ENCODE assay signal across 37 cellular contexts in the genomic region with DNA sequence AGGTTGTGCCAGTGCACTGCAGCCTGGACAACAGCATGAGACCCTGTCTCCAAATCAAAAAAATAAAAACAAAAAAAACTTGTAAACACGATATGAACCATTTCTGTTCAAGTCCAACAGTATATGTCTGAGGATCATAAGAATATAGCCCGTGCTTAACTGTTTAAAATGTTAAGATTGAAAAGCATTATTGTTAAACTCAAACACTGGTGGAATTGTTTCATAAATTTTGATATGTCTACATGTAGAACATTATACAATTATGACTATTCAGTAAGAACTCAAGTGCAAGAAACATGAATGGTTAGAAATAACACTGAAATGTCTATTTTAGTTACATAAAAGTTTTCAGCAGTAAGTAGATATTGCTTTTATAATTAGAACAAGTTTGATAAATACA.
"Had no signal": no experiment of that assay in that cellular context is flagged by ENCODE, and none has a peak within 500 bp of the region (broad histone marks: within the 10 kb centered on the region; RNA-seq: fewer than 3 reads in every experiment).

No MANE protein-coding gene starts in this region.

- H3K4me3 Mint-ChIP-seq: activated B cell treated with CpG ODN at 0.5 μM for 24 hours; activated CD4-positive, alpha-beta memory T cell treated with anti-CD3 and anti-CD28 coated beads for 36 hours; activated CD4-positive, alpha-beta T cell treated with anti-CD3 and anti-CD28 coated beads, Interleukin-2, amount 10 ng/mL, durations not matched to agents 24 days and 14 days; activated CD8-positive, alpha-beta T cell treated with anti-CD3 and anti-CD28 coated beads for 36 hours; activated naive CD4-positive, alpha-beta T cell treated with anti-CD3 and anti-CD28 coated beads, Interleukin-2, amount 10 ng/mL, durations not matched to agents 7 days and 5 days; activated naive CD4-positive, alpha-beta T cell treated with anti-CD3 and anti-CD28 coated beads, Interleukin-2, amount 50 U/mL, for 24 hours; activated naive CD8-positive, alpha-beta T cell; activated naive CD8-positive, alpha-beta T cell treated with anti-CD3 and anti-CD28 coated beads, Interleukin-2, amount 10 ng/mL, durations not matched to agents 7 days and 5 days; activated naive CD8-positive, alpha-beta T cell treated with anti-CD3 and anti-CD28 coated beads, Interleukin-2, amount 50 U/mL, for 24 hours; activated T-cell treated with anti-CD3 and anti-CD28 coated beads, Interleukin-2, amount 50 U/mL, for 4 hours; activated T-cell treated with anti-CD3 and anti-CD28 coated beads, Interleukin-2, amount 50 U/mL, for 72 hours; activated T-helper 1 cell treated with anti-CD3 and anti-CD28 coated beads, Interleukin-12 subunit alpha, Interleukin-12 subunit beta, Interleukin-2, Interleukin-4 antibody, amounts not matched to agents 30 ng/mL and 10 ng/mL and 1 ng/mL, durations not matched to agents 14 hours and 24 hours and 36 hours; brain; central memory CD8-positive, alpha-beta T cell; T-helper 1 cell treated with Interleukin-12 subunit alpha and Interleukin-12 subunit beta and Interleukin-4 antibody, amounts not matched to agents 30 μg/mL and 1 μg/mL, for 36 hours; T-helper 2 cell treated with Interferon-gamma antibody and Interleukin-4, amounts not matched to agents 5 μg/mL and 100 μg/mL, for 36 hours had no signal

- H3K4me3 ChIP-seq: ascending aorta, cardiac muscle cell had no signal

- H3K27ac Mint-ChIP-seq: activated B cell treated with CpG ODN at 0.5 μM for 24 hours; activated CD4-positive, alpha-beta memory T cell treated with anti-CD3 and anti-CD28 coated beads for 36 hours; activated CD4-positive, alpha-beta T cell treated with anti-CD3 and anti-CD28 coated beads, Interleukin-2, amount 10 ng/mL, durations not matched to agents 24 days and 14 days; activated CD8-positive, alpha-beta T cell treated with anti-CD3 and anti-CD28 coated beads for 36 hours; activated naive CD4-positive, alpha-beta T cell treated with anti-CD3 and anti-CD28 coated beads, Interleukin-2, amount 10 ng/mL, durations not matched to agents 7 days and 5 days; activated naive CD4-positive, alpha-beta T cell treated with anti-CD3 and anti-CD28 coated beads, Interleukin-2, amount 50 U/mL, for 24 hours; activated naive CD8-positive, alpha-beta T cell; activated naive CD8-positive, alpha-beta T cell treated with anti-CD3 and anti-CD28 coated beads, Interleukin-2, amount 10 ng/mL, durations not matched to agents 7 days and 5 days; activated naive CD8-positive, alpha-beta T cell treated with anti-CD3 and anti-CD28 coated beads, Interleukin-2, amount 50 U/mL, for 24 hours; activated T-cell treated with anti-CD3 and anti-CD28 coated beads, Interleukin-2, amount 50 U/mL, for 72 hours; activated T-helper 1 cell treated with anti-CD3 and anti-CD28 coated beads, Interleukin-12 subunit alpha, Interleukin-12 subunit beta, Interleukin-2, Interleukin-4 antibody, amounts not matched to agents 30 ng/mL and 10 ng/mL and 1 ng/mL, durations not matched to agents 14 hours and 24 hours and 36 hours; activated T-helper 2 cell treated with anti-CD3 and anti-CD28 coated beads, Interferon-gamma antibody, Interleukin-2, Interleukin-4, amounts not matched to agents 10 μg/mL and 5 μg/mL and 100 μg/mL, durations not matched to agents 14 hours and 24 hours and 36 hours; brain; T-helper 1 cell treated with Interleukin-12 subunit alpha and Interleukin-12 subunit beta and Interleukin-4 antibody, amounts not matched to agents 30 μg/mL and 1 μg/mL, for 36 hours; T-helper 2 cell treated with Interferon-gamma antibody and Interleukin-4, amounts not matched to agents 5 μg/mL and 100 μg/mL, for 36 hours had no signal

- H3K4me1 Mint-ChIP-seq: activated naive CD4-positive, alpha-beta T cell treated with anti-CD3 and anti-CD28 coated beads, Interleukin-2, amount 10 ng/mL, durations not matched to agents 7 days and 5 days; brain had no signal

- H3K9me3 Mint-ChIP-seq: activated naive CD4-positive, alpha-beta T cell treated with anti-CD3 and anti-CD28 coated beads, Interleukin-2, amount 10 ng/mL, durations not matched to agents 7 days and 5 days; activated naive CD4-positive, alpha-beta T cell treated with anti-CD3 and anti-CD28 coated beads, Interleukin-2, amount 50 U/mL, for 24 hours; central memory CD8-positive, alpha-beta T cell had no signal

- H3K4me1 ChIP-seq: ascending aorta had no signal

- FAIRE-seq: bronchial epithelial cell had no signal

- H3K27me3 Mint-ChIP-seq: activated B cell treated with CpG ODN at 0.5 μM for 24 hours; activated CD4-positive, alpha-beta memory T cell treated with anti-CD3 and anti-CD28 coated beads for 36 hours; activated CD4-positive, alpha-beta T cell treated with anti-CD3 and anti-CD28 coated beads, Interleukin-2, amount 10 ng/mL, durations not matched to agents 24 days and 14 days; activated CD8-positive, alpha-beta T cell treated with anti-CD3 and anti-CD28 coated beads for 36 hours; activated naive CD4-positive, alpha-beta T cell treated with anti-CD3 and anti-CD28 coated beads, Interleukin-2, amount 10 ng/mL, durations not matched to agents 7 days and 5 days; activated naive CD4-positive, alpha-beta T cell treated with anti-CD3 and anti-CD28 coated beads, Interleukin-2, amount 50 U/mL, for 24 hours; activated naive CD8-positive, alpha-beta T cell; activated naive CD8-positive, alpha-beta T cell treated with anti-CD3 and anti-CD28 coated beads, Interleukin-2, amount 10 ng/mL, durations not matched to agents 7 days and 5 days; activated naive CD8-positive, alpha-beta T cell treated with anti-CD3 and anti-CD28 coated beads, Interleukin-2, amount 50 U/mL, for 24 hours; central memory CD8-positive, alpha-beta T cell had no signal

- DNase-seq: activated B cell treated with CpG ODN at 0.5 μM for 24 hours; activated CD4-positive, alpha-beta memory T cell treated with anti-CD3 and anti-CD28 coated beads for 36 hours; activated CD4-positive, alpha-beta T cell treated with anti-CD3 and anti-CD28 coated beads for 4 hours; activated CD4-positive, alpha-beta T cell treated with anti-CD3 and anti-CD28 coated beads, Interleukin-2, amount 10 ng/mL, durations not matched to agents 24 days and 14 days; activated CD4-positive, alpha-beta T cell treated with anti-CD3 and anti-CD28 coated beads, Interleukin-2, amount 50 U/mL, for 1 hour; activated CD4-positive, alpha-beta T cell treated with anti-CD3 and anti-CD28 coated beads, Interleukin-2, amount 50 U/mL, for 4 hours; activated CD4-positive, CD25-positive, alpha-beta regulatory T cell treated with anti-CD3 and anti-CD28 coated beads, Interleukin-2, amount 50 U/mL, for 72 hours; activated CD8-positive, alpha-beta memory T cell treated with anti-CD3 and anti-CD28 coated beads, Interleukin-2, amount 50 U/mL, for 4 hours; activated CD8-positive, alpha-beta T cell treated with anti-CD3 and anti-CD28 coated beads for 36 hours; activated effector memory CD4-positive, alpha-beta T cell treated with Interleukin-2 at 50 U/mL for 16 hours; activated gamma-delta T cell; activated naive CD4-positive, alpha-beta T cell treated with anti-CD3 and anti-CD28 coated beads, Interleukin-2, amount 10 ng/mL, durations not matched to agents 7 days and 5 days; activated naive CD4-positive, alpha-beta T cell treated with Interleukin-2 at 50 U/mL for 16 hours; activated naive CD8-positive, alpha-beta T cell treated with anti-CD3 and anti-CD28 coated beads, Interleukin-2, amount 10 ng/mL, durations not matched to agents 7 days and 5 days; activated naive CD8-positive, alpha-beta T cell treated with anti-CD3 and anti-CD28 coated beads, Interleukin-2, amount 50 U/mL, for 24 hours; activated T-cell treated with anti-CD3 and anti-CD28 coated beads for 4 hours; activated T-cell treated with anti-CD3 and anti-CD28 coated beads, Interleukin-2, amount 50 U/mL, for 1 hour; activated T-cell treated with anti-CD3 and anti-CD28 coated beads, Interleukin-2, amount 50 U/mL, for 4 hours; activated T-cell treated with anti-CD3 and anti-CD28 coated beads, Interleukin-2, amount 50 U/mL, for 72 hours; amygdala; anterior cingulate cortex; caudate nucleus; cerebellar nuclear complex; T-helper 2 cell; T-helper 9 cell had no signal

- H3K27me3 ChIP-seq: ascending aorta, cardiac muscle cell had no signal

- ATAC-seq: activated CD8-positive, alpha-beta T cell treated with anti-CD3 and anti-CD28 coated beads for 36 hours; activated naive CD8-positive, alpha-beta T cell treated with anti-CD3 and anti-CD28 coated beads, Interleukin-2, amount 50 U/mL, for 24 hours; activated T-cell treated with anti-CD3 and anti-CD28 coated beads, Interleukin-2, amount 50 U/mL, for 4 hours; activated T-cell treated with anti-CD3 and anti-CD28 coated beads, Interleukin-2, amount 50 U/mL, for 72 hours had no signal

- H3K27ac ChIP-seq: ascending aorta, cardiac muscle cell, VCaP had no signal
